ENCODE assay signal across 8 cellular contexts in the genomic region with DNA sequence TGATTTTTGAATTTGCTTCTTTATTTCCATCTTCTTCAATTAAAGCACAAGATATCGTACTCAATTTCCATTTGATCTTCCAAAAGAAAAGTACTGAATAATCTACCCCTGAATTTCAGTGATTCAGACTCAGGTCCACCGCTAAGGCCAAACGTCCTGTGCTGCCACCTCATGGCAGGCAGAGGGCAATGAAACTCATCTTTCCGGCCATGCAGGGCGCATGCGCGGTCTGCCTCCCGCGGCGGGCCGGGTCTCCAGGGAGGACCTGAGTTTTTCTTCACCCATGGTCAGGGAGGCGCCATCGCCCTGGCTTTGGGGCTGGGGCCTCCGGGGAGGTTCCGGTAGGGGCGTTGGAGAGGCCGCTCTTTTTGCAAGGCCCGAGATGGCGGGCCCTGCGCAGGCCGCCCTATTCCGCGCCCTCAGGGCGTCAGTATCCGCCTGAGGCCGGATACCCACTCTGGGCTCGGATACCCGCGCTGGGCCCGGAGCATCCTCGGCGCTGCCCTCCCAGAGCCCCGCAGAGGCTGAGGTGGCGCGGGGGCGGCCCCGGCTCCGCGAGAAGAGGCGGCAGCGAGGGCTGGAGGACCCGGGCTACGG. TPM values are rescaled to one million over a fixed set of nuclear protein-coding genes. Genes with fewer than 3 reads are reported as not detected.
DNase-seq lines count a peak whose midpoint lies in the region; ATAC-seq and TF ChIP-seq lines count a peak whose summit lies in the region.
"Not testable (repeated sequence)": the region's sequence is repeated elsewhere in the genome, so short reads cannot be mapped to it uniquely, and the experiment has no call there.

No MANE protein-coding gene starts in this region.

- not testable (repeated sequence) for H3K27me3 Mint-ChIP-seq in activated naive CD4-positive, alpha-beta T cell treated with anti-CD3 and anti-CD28 coated beads, Interleukin-2, amount 10 ng/mL, durations not matched to agents 7 days and 5 days

- H3K36me3 ChIP-seq in mucosa of descending colon (ENCODE audit: low read depth) = not testable (repeated sequence)

- H3K4me1 Mint-ChIP-seq in activated naive CD4-positive, alpha-beta T cell treated with anti-CD3 and anti-CD28 coated beads, Interleukin-2, amount 10 ng/mL, durations not matched to agents 7 days and 5 days = peaks cover 11% of the 10 kb centered on the region

- peak overlapping the region; percentile 40 for H3K4me3 ChIP-seq in mucosa of descending colon

- H3K27ac Mint-ChIP-seq in activated naive CD4-positive, alpha-beta T cell treated with anti-CD3 and anti-CD28 coated beads, Interleukin-2, amount 10 ng/mL, durations not matched to agents 7 days and 5 days = peak overlapping the region; percentile 79

- intact Hi-C loops in mucosa of descending colon (cut with DNase I, micrococcal nuclease) = not testable (repeated sequence)

- H3K9me3 Mint-ChIP-seq in activated naive CD4-positive, alpha-beta T cell treated with anti-CD3 and anti-CD28 coated beads, Interleukin-2, amount 10 ng/mL, durations not matched to agents 7 days and 5 days = not testable (repeated sequence)

- ATAC-seq in mucosa of descending colon = peak; percentile 60

- peak; percentile 61 for TF ChIP-seq CTCF in AG09319 (IDR thresholded peaks at IDR 0.05; ENCODE audit: low read depth, low read length)
- peak; percentile 39 for TF ChIP-seq CTCF in GM20000 (IDR thresholded peaks at IDR 0.05; ENCODE audit: extremely low read depth, missing control alignments)
- TF ChIP-seq CTCF in mucosa of descending colon (IDR thresholded peaks at IDR 0.05) = peak; percentile 84

- H3K9me3 ChIP-seq in mucosa of descending colon = not testable (repeated sequence)

- not testable (repeated sequence) for H3K36me3 Mint-ChIP-seq in activated naive CD4-positive, alpha-beta T cell treated with anti-CD3 and anti-CD28 coated beads, Interleukin-2, amount 10 ng/mL, durations not matched to agents 7 days and 5 days

- DNase-seq in AG09319 (ENCODE audit: extremely low read depth, low read depth) (peak; percentile 20), GM20000 (ENCODE audit: low spot score) (peak; percentile 81), NCI-H2081 (lab: John Stamatoyannopoulos, UW) (peak; percentile 25 to 30), T-helper 1 cell (peak; percentile 49 to 73 (median 55)), fibroblast of peridontal ligament (ENCODE audit: extremely low read depth) (peak; percentile 79), mucosa of descending colon (peak; percentile 57 to 86 (median 67))
- DNase-seq in activated naive CD4-positive, alpha-beta T cell treated with anti-CD3 and anti-CD28 coated beads, Interleukin-2, amount 10 ng/mL, durations not matched to agents 7 days and 5 days = peak; percentile 87
- DNase-seq in stimulated activated CD4-positive, alpha-beta T cell treated with anti-CD3 and anti-CD28 coated beads, TNF-alpha, amount 100 ng/mL, for 1 hour (ENCODE audit: low read depth in 3 of 3, low spot score in 1 of 3) = peak; percentile 12 to 64 (median 38)

- not testable (repeated sequence) for H3K4me1 ChIP-seq in mucosa of descending colon (ENCODE audit: low read depth)

- peak overlapping the region; percentile 66 for H3K4me3 Mint-ChIP-seq in activated naive CD4-positive, alpha-beta T cell treated with anti-CD3 and anti-CD28 coated beads, Interleukin-2, amount 10 ng/mL, durations not matched to agents 7 days and 5 days

- CTCF ChIA-PET in activated naive CD4-positive, alpha-beta T cell treated with anti-CD3 and anti-CD28 coated beads, Interleukin-2, amount 10 ng/mL, durations not matched to agents 7 days and 5 days (lab: Charles Lee) = not testable (repeated sequence)

RNA-seq across cellular contexts. Expression of a gene that starts 23.3 kb away (rescaled TPM):
- total RNA-seq in mucosa of descending colon = not detected

RNA-seq across cellular contexts. Expression of a gene that starts 47.3 kb away (rescaled TPM):
- under 1 TPM in 1 of 3 donors, not detected in 2; 0.36 TPM for total RNA-seq in mucosa of descending colon

RNA-seq across cellular contexts. Expression of a gene that starts 56.7 kb away (rescaled TPM):
- 1 to 10 TPM in 2 of 3 donors, under 1 TPM in 1; 0.70 to 1.1 (median 1.0) TPM for total RNA-seq in mucosa of descending colon

Comparison
In these comparisons a context has a peak if more than half of its experiments do, and no peak if none do; other contexts are left out.
1. Peak in every context shown above with its lines: DNase-seq, ATAC-seq and H3K4me3 ChIP-seq.
2. DNase-seq: peak in every context shown above with its lines; median percentile 87 in activated naive CD4-positive, alpha-beta T cell treated with anti-CD3 and anti-CD28 coated beads, Interleukin-2, amount 10 ng/mL, durations not matched to agents 7 days and 5 days; 81 in GM20000; 79 in fibroblast of peridontal ligament; 67 in mucosa of descending colon; 55 in T-helper 1 cell; 38 in stimulated activated CD4-positive, alpha-beta T cell treated with anti-CD3 and anti-CD28 coated beads, TNF-alpha, amount 100 ng/mL, for 1 hour; 28 in NCI-H2081; 20 in AG09319.